1 cellular context compared by ENCODE assay signal in genomic region chr14:100256339-100256895, GRCh38.
A peak's percentile ranks its signal among the peaks of the same experiment; 100 is the strongest.
TF ChIP-seq lines count a peak whose summit lies in the region.

No MANE protein-coding gene starts in this region.

TF ChIP-seq in GM12878, 131 proteins besides CTCF, POLR2A, EP300 and RAD21 (continued from another document):
- no peak for TF ChIP-seq ATF3 (IDR thresholded peaks at IDR 0.05; ENCODE audit: borderline replicate concordance, extremely low read depth, low read depth, low read length)
- TF ChIP-seq ATF7 (IDR thresholded peaks at IDR 0.05; ENCODE audit: low read depth) = peak; percentile 66
- peak; percentile 44; the same call in 1 of the 2 replicates for TF ChIP-seq BCL11A (IDR thresholded peaks at IDR 0.05; ENCODE audit: low read depth, low read length)
- no peak for TF ChIP-seq NKRF (conservative IDR thresholded peaks at IDR 0.05)
- TF ChIP-seq PML (IDR thresholded peaks at IDR 0.05; ENCODE audit: low read length) = peak; percentile 39; the same call in 1 of the 2 replicates
- TF ChIP-seq GABPA (IDR thresholded peaks at IDR 0.05; ENCODE audit: low read depth) = no peak
- peak; percentile 73 to 82 for TF ChIP-seq IKZF2 (IDR thresholded peaks at IDR 0.05)
- TF ChIP-seq EED (IDR thresholded peaks at IDR 0.05; ENCODE audit: low read depth) = no peak
- peak; percentile 92 for TF ChIP-seq SPI1 (IDR thresholded peaks at IDR 0.05; ENCODE audit: borderline replicate concordance, insufficient read depth, low read depth, low read length)
- TF ChIP-seq CBX5 (IDR thresholded peaks at IDR 0.05; ENCODE audit: low read depth) = 0 out of 2 replicates have a peak, but pooled peaks have one; percentile 29
- peak; percentile 28 for TF ChIP-seq SKIL (IDR thresholded peaks at IDR 0.05; ENCODE audit: low read depth, poor library complexity, severe bottlenecking)
- peak; percentile 81 for TF ChIP-seq NFIC (IDR thresholded peaks at IDR 0.05; ENCODE audit: low read depth, low read length)
- no peak for TF ChIP-seq CBX3 (IDR thresholded peaks at IDR 0.05; ENCODE audit: borderline replicate concordance, low read depth)
- 0 out of 4 replicates have a peak, but pooled peaks of 1 of the 2 experiments have one; percentile 73 for TF ChIP-seq CEBPB (IDR thresholded peaks at IDR 0.05; ENCODE audit: borderline replicate concordance in 1 of 2, low read depth in 2 of 2, low read length in 2 of 2)
- TF ChIP-seq RUNX3 (IDR thresholded peaks at IDR 0.05; ENCODE audit: low read length) = peak; percentile 95
- TF ChIP-seq MTA2 (IDR thresholded peaks at IDR 0.05; ENCODE audit: low read depth) = peak; percentile 71
- TF ChIP-seq MTA3 (IDR thresholded peaks at IDR 0.05; ENCODE audit: borderline replicate concordance, low read length) = peak; percentile 86; the same call in 1 of the 2 replicates
